33 cellular contexts compared by ENCODE assay signal in genomic region chr9:32255026-32255425, GRCh38.
DNase-seq lines count a peak whose midpoint lies in the region; FAIRE-seq and TF ChIP-seq lines count a peak whose summit lies in the region.
"Had no signal": no experiment of that assay in that cellular context is flagged by ENCODE, and none has a peak within 500 bp of the region (broad histone marks: within the 10 kb centered on the region; RNA-seq: fewer than 3 reads in every experiment).

No MANE protein-coding gene starts in this region.

- no TSS peak for BruUV-seq in PC-9 (replicated peaks; lab: Mats Ljungman, UMichigan)

- no peak for TF ChIP-seq RAD21 in H1 (IDR thresholded peaks at IDR 0.05 in 1 of 2, conservative IDR thresholded peaks at IDR 0.05 in 1 of 2; ENCODE audit: low read depth in 2 of 2, low read length in 2 of 2)

- H3K9ac ChIP-seq in H1 (replicated peaks in 1 of 4; ENCODE audit: extremely low read depth in 1 of 4, low read depth in 3 of 4, low read length in 3 of 4), result no peak overlapping the region
- no peak overlapping the region for H3K9ac ChIP-seq in trophoblast cell (ENCODE audit: low read length)
- H3K9ac ChIP-seq in MM.1S (ENCODE audit: low read length), result no peak overlapping the region
- H3K9ac ChIP-seq: BLaER1; BLaER1 treated with 17β-estradiol and CSF1 and Interleukin-3, amounts not matched to agents 10 nM and 100 nM had no signal

- H3K23ac ChIP-seq in H1 (ENCODE audit: insufficient read length), result no peak overlapping the region
- H3K23ac ChIP-seq in trophoblast cell (ENCODE audit: low read length), result no peak overlapping the region

- intact Hi-C loops in PC-9 (cut with micrococcal nuclease; ENCODE audit: unreplicated experiment), result no loop called here

- no peak overlapping the region for H3K18ac ChIP-seq in H1 (ENCODE audit: extremely low read depth, low read length)
- H3K18ac ChIP-seq in trophoblast cell (ENCODE audit: low read length), result no peak overlapping the region

- TF ChIP-seq CTCF in H1 (IDR thresholded peaks at IDR 0.05; ENCODE audit: control extremely low read depth in 1 of 3, insufficient read depth in 1 of 3, low read depth in 1 of 3, low read length in 3 of 3) (no peak), osteoblast (IDR thresholded peaks at IDR 0.05; ENCODE audit: extremely low read depth, low read depth, low read length) (no peak), MM.1S (IDR thresholded peaks at IDR 0.05; ENCODE audit: low read length) (no peak), PC-9 (conservative IDR thresholded peaks at IDR 0.05) (no peak)

- H3K4ac ChIP-seq in H1 (replicated peaks; ENCODE audit: insufficient read length, low read depth, low read length), result no peak overlapping the region
- H3K4ac ChIP-seq in trophoblast cell (ENCODE audit: low read depth, low read length), result no peak overlapping the region

- no peaks in the 10 kb centered on the region for H3K27me3 ChIP-seq in H1 (replicated peaks in 1 of 4; ENCODE audit: control insufficient read depth in 3 of 4, extremely low read depth in 1 of 4, insufficient read depth in 3 of 4, low read length in 3 of 4)
- no peaks in the 10 kb centered on the region for H3K27me3 ChIP-seq in osteoblast (ENCODE audit: insufficient read depth, low read length)
- H3K27me3 ChIP-seq in trophoblast cell (ENCODE audit: insufficient read depth, low read length), result no peaks in the 10 kb centered on the region
- no peaks in the 10 kb centered on the region for H3K27me3 ChIP-seq in MM.1S (replicated peaks; ENCODE audit: insufficient read depth, low read length)
- H3K27me3 ChIP-seq in PC-9 (ENCODE audit: insufficient read depth, low read depth), result no peaks in the 10 kb centered on the region
- H3K27me3 ChIP-seq: BE2C; BLaER1; BLaER1 treated with 17β-estradiol and CSF1 and Interleukin-3, amounts not matched to agents 10 nM and 100 nM had no signal

- H3K9me3 ChIP-seq in H1 (ENCODE audit: insufficient read depth in 2 of 2, low read depth in 1 of 2, low read length in 1 of 2) (peaks cover 0 to 5% of the 10 kb centered on the region in 2 experiments; a peak in 3 of 4 replicates), osteoblast (ENCODE audit: low read depth, low read length) (no peaks in the 10 kb centered on the region), trophoblast cell (ENCODE audit: insufficient read depth, low read depth, low read length) (no peaks in the 10 kb centered on the region), MM.1S (replicated peaks; ENCODE audit: insufficient read depth, low read length) (no peaks in the 10 kb centered on the region), PC-9 (ENCODE audit: insufficient read depth, low read depth) (no peaks in the 10 kb centered on the region)
- H3K9me3 ChIP-seq: BE2C; BLaER1; BLaER1 treated with 17β-estradiol and CSF1 and Interleukin-3, amounts not matched to agents 10 nM and 100 nM; Caco-2 had no signal

- no peaks in the 10 kb centered on the region for H3F3A ChIP-seq in MM.1S (ENCODE audit: insufficient read depth, low read length)
- no peaks in the 10 kb centered on the region for H3F3A ChIP-seq in PC-9 (ENCODE audit: insufficient read depth, low read depth)

- H2BK12ac ChIP-seq in H1 (ENCODE audit: low read depth, low read length), result no peak overlapping the region
- no peak overlapping the region for H2BK12ac ChIP-seq in trophoblast cell (ENCODE audit: low read length)

- H4K20me1 ChIP-seq in H1 (replicated peaks in 1 of 2; ENCODE audit: control insufficient read depth in 1 of 2, insufficient read depth in 2 of 2, low read length in 2 of 2) (no peaks in the 10 kb centered on the region), osteoblast (ENCODE audit: insufficient read depth, low read length) (no peaks in the 10 kb centered on the region), MM.1S (ENCODE audit: insufficient read depth, low read length) (no peaks in the 10 kb centered on the region), PC-9 (ENCODE audit: insufficient read depth) (no peaks in the 10 kb centered on the region)
- H4K20me1 ChIP-seq: BLaER1; BLaER1 treated with 17β-estradiol and CSF1 and Interleukin-3, amounts not matched to agents 10 nM and 100 nM had no signal

- H3K23me2 ChIP-seq in H1 (ENCODE audit: low read depth, low read length), result no peaks in the 10 kb centered on the region

- H3K9me2 ChIP-seq in MM.1S (replicated peaks; ENCODE audit: insufficient read depth, low read length), result no peaks in the 10 kb centered on the region
- H3K9me2 ChIP-seq in PC-9 (ENCODE audit: insufficient read depth), result no peaks in the 10 kb centered on the region

- H4K12ac ChIP-seq in trophoblast cell (ENCODE audit: low read depth, low read length), result no peak overlapping the region

- DNase-seq in H1 (ENCODE audit: low read depth in 1 of 2, low spot score in 2 of 2) (no peak), osteoblast (ENCODE audit: insufficient read length, low spot score, missing footprints) (peak; percentile 21), trophoblast cell (peak; percentile 59 to 93), AG20443 (ENCODE audit: low spot score) (no peak), MM.1S (no peak), PC-9 (no peak)
- DNase-seq: 8988T; ACHN; AML-193; BE2C; C1 segment of cervical spinal cord; Caco-2; Calu3; CD4-positive, alpha-beta memory T cell; CD4-positive, alpha-beta T cell; CD4-positive, CD25-positive, alpha-beta regulatory T cell; CD8-positive, alpha-beta memory T cell; CD8-positive, alpha-beta T cell; COR-L47; DMS 273 treated with DMSO at 0.1 percent for 48 hours; DMS153; DMS53; DMS79; DMS79 treated with DMSO at 0.1 percent for 48 hours; DND-41; EL had no signal

- POLR2A ChIA-PET in H1 (lab: Charles Lee; ENCODE audit: partially characterized antibody), result no interaction called here
- POLR2A ChIA-PET in PC-9 (lab: Charles Lee; ENCODE audit: unreplicated experiment), result no interaction called here

- H2BK5ac ChIP-seq in H1 (ENCODE audit: low read depth, low read length) (no peak overlapping the region), trophoblast cell (ENCODE audit: low read depth, low read length, poor library complexity) (no peak overlapping the region)

- no peaks in the 10 kb centered on the region for H3K79me1 ChIP-seq in H1 (ENCODE audit: low read depth, low read length)
- no peaks in the 10 kb centered on the region for H3K79me1 ChIP-seq in trophoblast cell (ENCODE audit: low read length)

- H3K27ac ChIP-seq in H1 (ENCODE audit: low read depth, low read length) (no peak overlapping the region), osteoblast (ENCODE audit: low read depth, low read length) (no peak overlapping the region), trophoblast cell (ENCODE audit: low read depth, low read length) (no peak overlapping the region), MM.1S (ENCODE audit: low read length) (no peak overlapping the region), PC-9 (no peak overlapping the region)
- H3K27ac ChIP-seq: 22Rv1; A549; BLaER1; BLaER1 treated with 17β-estradiol and CSF1 and Interleukin-3, amounts not matched to agents 10 nM and 100 nM; C4-2B had no signal

- H3K14ac ChIP-seq in H1 (ENCODE audit: insufficient read length) (no peak overlapping the region), trophoblast cell (ENCODE audit: low read length) (no peak overlapping the region)

- 84% methylated on average over 4 of the region's 4 CpGs; no CpG with 5 or more reads in 1 of the 2 experiments for WGBS in H1 (ENCODE audit: extremely low coverage in 1 of 2, insufficient coverage in 1 of 2, insufficient read length in 1 of 2, insufficient replicate concordance in 2 of 2, low coverage in 1 of 2, low lambda C conversion rate in 2 of 2, missing lambda C conversion rate in 1 of 2), 2 experiments
- WGBS in trophoblast cell (ENCODE audit: extremely low coverage, insufficient coverage, insufficient read length), result no CpG with 5 or more reads among the region's 4 CpGs

- H4K8ac ChIP-seq in H1 (ENCODE audit: extremely low read depth, insufficient read depth, low read length), result no peak overlapping the region
- no peak overlapping the region for H4K8ac ChIP-seq in trophoblast cell (ENCODE audit: low read depth, low read length)

- H3K4me2 ChIP-seq in H1 (ENCODE audit: insufficient read depth in 1 of 2, low read depth in 2 of 2, low read length in 2 of 2) (no peak overlapping the region), osteoblast (ENCODE audit: insufficient read depth, low read length) (no peak overlapping the region), trophoblast cell (ENCODE audit: low read length) (no peak overlapping the region), MM.1S (ENCODE audit: low read depth, low read length) (no peak overlapping the region), PC-9 (no peak overlapping the region)
- H3K4me2 ChIP-seq: A549; BLaER1; BLaER1 treated with 17β-estradiol and CSF1 and Interleukin-3, amounts not matched to agents 10 nM and 100 nM had no signal

- CTCF ChIA-PET in H1 (lab: Charles Lee; ENCODE audit: partially characterized antibody), result no interaction called here
- CTCF ChIA-PET in PC-9 (lab: Charles Lee), result no interaction called here

- H2BK20ac ChIP-seq in H1 (ENCODE audit: low read length), result no peak overlapping the region

- H3K4me3 ChIP-seq in H1 (ENCODE audit: extremely low read depth in 1 of 4, insufficient read depth in 2 of 4, low read depth in 3 of 4, low read length in 4 of 4) (no peak overlapping the region), osteoblast (ENCODE audit: insufficient read depth, low read length) (no peak overlapping the region), trophoblast cell (ENCODE audit: low read depth, low read length) (no peak overlapping the region), MM.1S (ENCODE audit: low read length) (no peak overlapping the region), PC-9 (no peak overlapping the region)
- H3K4me3 ChIP-seq: A549; BLaER1; BLaER1 treated with 17β-estradiol and CSF1 and Interleukin-3, amounts not matched to agents 10 nM and 100 nM had no signal

- no peak overlapping the region for H3K56ac ChIP-seq in H1 (replicated peaks; ENCODE audit: insufficient read length, low read depth, low read length)

- TF ChIP-seq EP300 in H1 (IDR thresholded peaks at IDR 0.05; ENCODE audit: borderline replicate concordance in 1 of 2, low read depth in 2 of 2, low read length in 2 of 2), result no peak

- no peak overlapping the region for H4K91ac ChIP-seq in H1 (replicated peaks; ENCODE audit: insufficient read length, low read length)
- no peak overlapping the region for H4K91ac ChIP-seq in trophoblast cell (ENCODE audit: low read depth, low read length)

- TF ChIP-seq POLR2A in H1 (IDR thresholded peaks at IDR 0.05; ENCODE audit: control extremely low read depth in 1 of 2, low read depth in 2 of 2, low read length in 2 of 2), result no peak

- no peak for FAIRE-seq in H1 (lab: Jason Lieb, UNC)
- FAIRE-seq: A204.1, A549, D721Med had no signal

- H2AK5ac ChIP-seq in H1 (ENCODE audit: low read depth, low read length) (no peak overlapping the region), trophoblast cell (ENCODE audit: low read length) (no peak overlapping the region)

- H3K4me1 ChIP-seq in H1 (replicated peaks in 1 of 4; ENCODE audit: control insufficient read depth in 3 of 4, insufficient read depth in 4 of 4, low read length in 3 of 4), result no peaks in the 10 kb centered on the region
- no peaks in the 10 kb centered on the region for H3K4me1 ChIP-seq in osteoblast (ENCODE audit: insufficient read depth, low read length)
- H3K4me1 ChIP-seq in trophoblast cell (ENCODE audit: control insufficient read depth in 1 of 2, insufficient read depth in 2 of 2, low read length in 2 of 2), result peaks cover 0 to 2% of the 10 kb centered on the region in 2 experiments
- H3K4me1 ChIP-seq in MM.1S (ENCODE audit: low read length), result 0 out of 2 replicates have a peak, but pooled peaks cover 6% of the 10 kb centered on the region
- no peaks in the 10 kb centered on the region for H3K4me1 ChIP-seq in PC-9 (replicated peaks; ENCODE audit: insufficient read depth)
- H3K4me1 ChIP-seq: A549; BE2C; BLaER1; BLaER1 treated with 17β-estradiol and CSF1 and Interleukin-3, amounts not matched to agents 10 nM and 100 nM; Caco-2 had no signal

- H2BK120ac ChIP-seq in H1 (replicated peaks; ENCODE audit: low read depth, low read length) (no peak overlapping the region), trophoblast cell (ENCODE audit: insufficient read depth, low read length, poor library complexity) (no peak overlapping the region)

- no peaks in the 10 kb centered on the region for H3K79me2 ChIP-seq in H1 (ENCODE audit: control insufficient read depth in 1 of 2, insufficient read depth in 2 of 2, low read length in 2 of 2)
- no peaks in the 10 kb centered on the region for H3K79me2 ChIP-seq in osteoblast (ENCODE audit: insufficient read depth, low read length)
- H3K79me2 ChIP-seq in trophoblast cell (ENCODE audit: control insufficient read depth, insufficient read depth, low read length, poor library complexity), result no peaks in the 10 kb centered on the region
- no peaks in the 10 kb centered on the region for H3K79me2 ChIP-seq in MM.1S (ENCODE audit: low read length)
- no peaks in the 10 kb centered on the region for H3K79me2 ChIP-seq in PC-9 (ENCODE audit: low read depth)

- H2BK15ac ChIP-seq in H1 (ENCODE audit: low read length), result no peak overlapping the region

- H3K36me3 ChIP-seq in H1 (ENCODE audit: control insufficient read depth in 2 of 4, insufficient read depth in 4 of 4, low read length in 3 of 4) (no peaks in the 10 kb centered on the region), osteoblast (ENCODE audit: insufficient read depth, low read length) (no peaks in the 10 kb centered on the region), trophoblast cell (ENCODE audit: control insufficient read depth in 1 of 2, insufficient read depth in 2 of 2, low read length in 2 of 2) (no peaks in the 10 kb centered on the region), MM.1S (replicated peaks; ENCODE audit: insufficient read depth, low read length) (no peaks in the 10 kb centered on the region), PC-9 (ENCODE audit: low read depth) (no peaks in the 10 kb centered on the region)
- H3K36me3 ChIP-seq: BE2C; BLaER1; BLaER1 treated with 17β-estradiol and CSF1 and Interleukin-3, amounts not matched to agents 10 nM and 100 nM had no signal

- no peak overlapping the region for H2AFZ ChIP-seq in H1 (ENCODE audit: low read length)
- no peak overlapping the region for H2AFZ ChIP-seq in osteoblast (ENCODE audit: low read length)
- no peak overlapping the region for H2AFZ ChIP-seq in trophoblast cell (ENCODE audit: insufficient read depth, low read length, poor library complexity)
- no peak overlapping the region for H2AFZ ChIP-seq in MM.1S (ENCODE audit: low read length)
- no peak overlapping the region for H2AFZ ChIP-seq in PC-9

- H4K5ac ChIP-seq in H1 (ENCODE audit: insufficient read length, low read depth, low read length), result no peak overlapping the region

Comparison
In these comparisons a context has a peak if more than half of its experiments do, and no peak if none do; other contexts are left out.
1. DNase-seq: peak in osteoblast (single experiment) and trophoblast cell (2 of 2); none in H1 (0 of 2), AG20443 (single experiment), MM.1S (single experiment) and PC-9 (0 of 2).